1 cellular context compared by ENCODE assay signal in genomic region chr2:58137856-58138255, GRCh38.
TF ChIP-seq lines count a peak whose summit lies in the region.

No MANE protein-coding gene starts in this region.

TF ChIP-seq in SK-N-SH, 30 proteins besides CTCF, POLR2A, EP300 and RAD21 (continued from another document):
- TF ChIP-seq ZBTB33 (IDR thresholded peaks at IDR 0.05; ENCODE audit: borderline replicate concordance, low read depth) (no peak), MXI1 (IDR thresholded peaks at IDR 0.05; ENCODE audit: low read depth, low read length) (no peak), SMC3 (IDR thresholded peaks at IDR 0.05; ENCODE audit: low read depth, low read length) (no peak), POLR2AphosphoS5 (IDR thresholded peaks at IDR 0.05; ENCODE audit: low read depth, low read length) (no peak), PBX3 (IDR thresholded peaks at IDR 0.05) (no peak), RXRA (IDR thresholded peaks at IDR 0.05; ENCODE audit: borderline replicate concordance, low read depth) (no peak), EZH2phosphoT487 (IDR thresholded peaks at IDR 0.05; ENCODE audit: borderline replicate concordance, low read depth) (no peak), CHD2 (IDR thresholded peaks at IDR 0.05; ENCODE audit: low read length, partially characterized antibody) (no peak), USF1 (IDR thresholded peaks at IDR 0.05; ENCODE audit: borderline replicate concordance, low read depth) (no peak), NFIC (IDR thresholded peaks at IDR 0.05; ENCODE audit: borderline replicate concordance) (no peak)
